22 cellular contexts compared by ENCODE assay signal in the genomic region with DNA sequence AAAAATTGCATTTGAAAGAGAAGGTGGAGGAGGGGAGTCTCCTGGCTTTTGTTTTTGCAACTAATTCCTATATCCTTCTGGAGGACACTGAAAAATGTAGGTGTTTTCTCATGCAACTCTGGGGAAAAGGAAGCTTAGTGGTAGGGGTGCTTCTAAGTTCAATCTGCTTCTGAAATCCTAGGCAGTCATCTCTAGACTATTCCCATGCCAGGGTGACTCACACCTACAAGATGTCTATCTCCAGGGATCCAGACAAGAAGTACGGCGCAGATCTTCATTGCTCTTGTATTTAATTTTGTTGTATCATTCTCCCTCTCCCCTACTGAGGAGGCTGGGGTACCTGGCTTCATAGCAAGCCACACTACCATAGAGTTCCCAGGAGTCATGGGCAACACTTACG.
DNase-seq lines count a peak whose midpoint lies in the region; ATAC-seq, FAIRE-seq and TF ChIP-seq lines count a peak whose summit lies in the region.
"Had no signal": no experiment of that assay in that cellular context is flagged by ENCODE, and none has a peak within 500 bp of the region (broad histone marks: within the 10 kb centered on the region; RNA-seq: fewer than 3 reads in every experiment).

No MANE protein-coding gene starts in this region.

- H3K4ac ChIP-seq in H1 (replicated peaks; ENCODE audit: insufficient read length, low read depth, low read length) (no peak overlapping the region), trophoblast cell (ENCODE audit: low read depth, low read length) (no peak overlapping the region)

- H3K9me3 ChIP-seq in PC-3 (ENCODE audit: low read length) (no peaks in the 10 kb centered on the region), H1 (ENCODE audit: insufficient read depth in 2 of 2, low read depth in 1 of 2, low read length in 1 of 2) (no peaks in the 10 kb centered on the region), trophoblast cell (ENCODE audit: insufficient read depth, low read depth, low read length) (no peaks in the 10 kb centered on the region)
- H3K9me3 ChIP-seq: BE2C, Caco-2 had no signal

- H4K20me1 ChIP-seq in PC-3 (ENCODE audit: low read length) (no peaks in the 10 kb centered on the region), H1 (replicated peaks in 1 of 2; ENCODE audit: control insufficient read depth in 1 of 2, insufficient read depth in 2 of 2, low read length in 2 of 2) (no peaks in the 10 kb centered on the region)

- H2BK12ac ChIP-seq in H1 (ENCODE audit: low read depth, low read length) (no peak overlapping the region), trophoblast cell (ENCODE audit: low read length) (no peak overlapping the region)

- H4K8ac ChIP-seq in H1 (ENCODE audit: extremely low read depth, insufficient read depth, low read length) = no peak overlapping the region
- H4K8ac ChIP-seq in trophoblast cell (ENCODE audit: low read depth, low read length) = no peak overlapping the region

- H2BK20ac ChIP-seq in H1 (ENCODE audit: low read length) = no peak overlapping the region

- H2AK5ac ChIP-seq in H1 (ENCODE audit: low read depth, low read length) = no peak overlapping the region
- no peak overlapping the region for H2AK5ac ChIP-seq in trophoblast cell (ENCODE audit: low read length)

- H3K4me1 ChIP-seq in PC-3 (ENCODE audit: insufficient read depth, low read length) (no peaks in the 10 kb centered on the region), H1 (replicated peaks in 1 of 4; ENCODE audit: control insufficient read depth in 3 of 4, insufficient read depth in 4 of 4, low read length in 3 of 4) (peaks cover 0 to 8% (median 3%) of the 10 kb centered on the region in 4 experiments; a peak in 4 of 7 replicates), trophoblast cell (ENCODE audit: control insufficient read depth in 1 of 2, insufficient read depth in 2 of 2, low read length in 2 of 2) (peaks cover 5 to 12% of the 10 kb centered on the region in 2 experiments)
- H3K4me1 ChIP-seq: BE2C, Caco-2 had no signal

- intact Hi-C loops in PC-3 (cut with micrococcal nuclease) = no loop called here

- POLR2A ChIA-PET in PC-3 (lab: Charles Lee; ENCODE audit: unreplicated experiment) (no interaction called here), H1 (lab: Charles Lee; ENCODE audit: partially characterized antibody) (interaction anchor here (1.2 kb wide), 1 partner anchor 11 kb away, joined by 3 read pairs; no protein-coding TSS in a partner anchor), HEK293T (lab: Yijun Ruan, JAX) (no interaction called here)

- H3K27me3 ChIP-seq in PC-3 (ENCODE audit: low read length) (no peaks in the 10 kb centered on the region), H1 (replicated peaks in 1 of 4; ENCODE audit: control insufficient read depth in 3 of 4, extremely low read depth in 1 of 4, insufficient read depth in 3 of 4, low read length in 3 of 4) (no peaks in the 10 kb centered on the region), trophoblast cell (ENCODE audit: insufficient read depth, low read length) (no peaks in the 10 kb centered on the region)
- H3K27me3 ChIP-seq: BE2C had no signal

- H3K23ac ChIP-seq in H1 (ENCODE audit: insufficient read length) (no peak overlapping the region), trophoblast cell (ENCODE audit: low read length) (no peak overlapping the region)

- 96% methylated on average over 3 of the region's 3 CpGs; no CpG with 5 or more reads in 1 of the 2 experiments for WGBS in H1 (ENCODE audit: extremely low coverage in 1 of 2, insufficient coverage in 1 of 2, insufficient read length in 1 of 2, insufficient replicate concordance in 2 of 2, low coverage in 1 of 2, low lambda C conversion rate in 2 of 2, missing lambda C conversion rate in 1 of 2), 2 experiments
- WGBS in trophoblast cell (ENCODE audit: extremely low coverage, insufficient coverage, insufficient read length) = no CpG with 5 or more reads among the region's 3 CpGs

- H3K27ac ChIP-seq in PC-3 (ENCODE audit: low read length) (no peak overlapping the region), H1 (ENCODE audit: low read depth, low read length) (no peak overlapping the region), trophoblast cell (ENCODE audit: low read depth, low read length) (no peak overlapping the region)

- H3K4me2 ChIP-seq in PC-3 (ENCODE audit: low read length) (no peak overlapping the region), H1 (ENCODE audit: insufficient read depth in 1 of 2, low read depth in 2 of 2, low read length in 2 of 2) (no peak overlapping the region), trophoblast cell (ENCODE audit: low read length) (no peak overlapping the region)
- H3K4me2 ChIP-seq: GM23338 had no signal

- no peak overlapping the region for H3K56ac ChIP-seq in H1 (replicated peaks; ENCODE audit: insufficient read length, low read depth, low read length)

- H4K5ac ChIP-seq in H1 (ENCODE audit: insufficient read length, low read depth, low read length) = no peak overlapping the region

- H3K79me1 ChIP-seq in H1 (ENCODE audit: low read depth, low read length) (no peaks in the 10 kb centered on the region), trophoblast cell (ENCODE audit: low read length) (peaks cover 2% of the 10 kb centered on the region)

- peak; percentile 11 for DNase-seq in EH (ENCODE audit: low read depth)
- peak; percentile 7 for DNase-seq in PC-3
- no peak for DNase-seq in H1 (ENCODE audit: low read depth in 1 of 2, low spot score in 2 of 2)
- peak; percentile 17 to 58 for DNase-seq in trophoblast cell
- no peak for DNase-seq in HEK293T (ENCODE audit: extremely low spot score)
- no peak for DNase-seq in C1 segment of cervical spinal cord (lab: John Stamatoyannopoulos, UW)
- DNase-seq in DMS 273 (lab: John Stamatoyannopoulos, UW; ENCODE audit: unreplicated experiment) = no peak
- no peak for DNase-seq in NCI-H69 (lab: John Stamatoyannopoulos, UW)
- DNase-seq: BE2C; Caco-2; CD4-positive, alpha-beta T cell; DMS153; NCI-H1694 treated with DMSO at 0.1 percent for 48 hours; NCI-H2107; NCI-H510A treated with DMSO at 0.1 percent for 48 hours; NCI-H82; OCI-M1; RPMI8226; SHP77 treated with DMSO at 0.1 percent for 48 hours had no signal

- H4K91ac ChIP-seq in H1 (replicated peaks; ENCODE audit: insufficient read length, low read length) (no peak overlapping the region), trophoblast cell (ENCODE audit: low read depth, low read length) (no peak overlapping the region)

- H4K12ac ChIP-seq in trophoblast cell (ENCODE audit: low read depth, low read length) = no peak overlapping the region

- H3K4me3 ChIP-seq in PC-3 (ENCODE audit: low read length) (no peak overlapping the region), H1 (ENCODE audit: extremely low read depth in 1 of 4, insufficient read depth in 2 of 4, low read depth in 3 of 4, low read length in 4 of 4) (no peak overlapping the region), trophoblast cell (ENCODE audit: low read depth, low read length) (no peak overlapping the region)
- H3K4me3 ChIP-seq: GM23338, K562 had no signal

- H3K79me2 ChIP-seq in PC-3 (ENCODE audit: low read length) (no peaks in the 10 kb centered on the region), H1 (ENCODE audit: control insufficient read depth in 1 of 2, insufficient read depth in 2 of 2, low read length in 2 of 2) (no peaks in the 10 kb centered on the region), trophoblast cell (ENCODE audit: control insufficient read depth, insufficient read depth, low read length, poor library complexity) (no peaks in the 10 kb centered on the region)

- BruUV-seq in PC-3 (replicated peaks; lab: Mats Ljungman, UMichigan) = no TSS peak

- ATAC-seq in PC-3 = no peak
- ATAC-seq: GM23338, K562, SK-N-SH treated with all-trans-retinoic acid at 6 μM for 48 hours had no signal

- H3K9ac ChIP-seq in PC-3 (ENCODE audit: low read length) = no peak overlapping the region
- no peak overlapping the region for H3K9ac ChIP-seq in H1 (replicated peaks in 1 of 4; ENCODE audit: extremely low read depth in 1 of 4, low read depth in 3 of 4, low read length in 3 of 4)
- H3K9ac ChIP-seq in trophoblast cell (ENCODE audit: low read length) = no peak overlapping the region

- no peak for TF ChIP-seq RAD21 in H1 (IDR thresholded peaks at IDR 0.05 in 1 of 2, conservative IDR thresholded peaks at IDR 0.05 in 1 of 2; ENCODE audit: low read depth in 2 of 2, low read length in 2 of 2)

- no peak for FAIRE-seq in H1 (lab: Jason Lieb, UNC)
- FAIRE-seq: K562 had no signal

- H3K9me2 ChIP-seq in PC-3 (replicated peaks; ENCODE audit: low read length) = no peaks in the 10 kb centered on the region

- no peaks in the 10 kb centered on the region for H3F3A ChIP-seq in PC-3 (ENCODE audit: low read length, unreplicated experiment)

- TF ChIP-seq POLR2A in H1 (IDR thresholded peaks at IDR 0.05; ENCODE audit: control extremely low read depth in 1 of 2, low read depth in 2 of 2, low read length in 2 of 2) = no peak

- H2BK120ac ChIP-seq in H1 (replicated peaks; ENCODE audit: low read depth, low read length) = no peak overlapping the region
- H2BK120ac ChIP-seq in trophoblast cell (ENCODE audit: insufficient read depth, low read length, poor library complexity) = no peak overlapping the region

- H2AFZ ChIP-seq in PC-3 (ENCODE audit: low read length) (no peak overlapping the region), H1 (ENCODE audit: low read length) (no peak overlapping the region), trophoblast cell (ENCODE audit: insufficient read depth, low read length, poor library complexity) (no peak overlapping the region)
- H2AFZ ChIP-seq: GM23338 had no signal

- no peak overlapping the region for H2BK5ac ChIP-seq in H1 (ENCODE audit: low read depth, low read length)
- H2BK5ac ChIP-seq in trophoblast cell (ENCODE audit: low read depth, low read length, poor library complexity) = peak overlapping the region; percentile 6

- no peak for TF ChIP-seq EP300 in H1 (IDR thresholded peaks at IDR 0.05; ENCODE audit: borderline replicate concordance in 1 of 2, low read depth in 2 of 2, low read length in 2 of 2)

- H3K14ac ChIP-seq in H1 (ENCODE audit: insufficient read length) (peak overlapping the region; percentile 89), trophoblast cell (ENCODE audit: low read length) (no peak overlapping the region)

- no peak overlapping the region for H3K18ac ChIP-seq in H1 (ENCODE audit: extremely low read depth, low read length)
- no peak overlapping the region for H3K18ac ChIP-seq in trophoblast cell (ENCODE audit: low read length)

- CTCF ChIA-PET in PC-3 (lab: Charles Lee) = no interaction called here
- CTCF ChIA-PET in H1 (lab: Charles Lee; ENCODE audit: partially characterized antibody) = interaction anchor here (1.1 kb wide), 1 partner anchor 21 kb away, joined by 5 read pairs; no protein-coding TSS in a partner anchor
- CTCF ChIA-PET in HEK293T (lab: Yijun Ruan, JAX) = no interaction called here

- H3K36me3 ChIP-seq in PC-3 (ENCODE audit: low read depth, low read length) = no peaks in the 10 kb centered on the region
- no peaks in the 10 kb centered on the region for H3K36me3 ChIP-seq in H1 (ENCODE audit: control insufficient read depth in 2 of 4, insufficient read depth in 4 of 4, low read length in 3 of 4)
- H3K36me3 ChIP-seq in trophoblast cell (ENCODE audit: control insufficient read depth in 1 of 2, insufficient read depth in 2 of 2, low read length in 2 of 2) = no peaks in the 10 kb centered on the region
- H3K36me3 ChIP-seq: BE2C had no signal

- no peak for TF ChIP-seq CTCF in PC-3 (conservative IDR thresholded peaks at IDR 0.05; ENCODE audit: low read depth, low read length)
- TF ChIP-seq CTCF in H1 (IDR thresholded peaks at IDR 0.05; ENCODE audit: control extremely low read depth in 1 of 3, insufficient read depth in 1 of 3, low read depth in 1 of 3, low read length in 3 of 3) = no peak

- no peaks in the 10 kb centered on the region for H3K23me2 ChIP-seq in H1 (ENCODE audit: low read depth, low read length)

- H2BK15ac ChIP-seq in H1 (ENCODE audit: low read length) = no peak overlapping the region

Comparison
In these comparisons a context has a peak if more than half of its experiments do, and no peak if none do; other contexts are left out.
1. DNase-seq: peak in EH (single experiment), PC-3 (single experiment) and trophoblast cell (2 of 2); none in H1 (0 of 2), HEK293T (single experiment), C1 segment of cervical spinal cord (0 of 14), DMS 273 (single experiment) and NCI-H69 (single experiment).